1 cellular context compared by ENCODE assay signal in the genomic region with DNA sequence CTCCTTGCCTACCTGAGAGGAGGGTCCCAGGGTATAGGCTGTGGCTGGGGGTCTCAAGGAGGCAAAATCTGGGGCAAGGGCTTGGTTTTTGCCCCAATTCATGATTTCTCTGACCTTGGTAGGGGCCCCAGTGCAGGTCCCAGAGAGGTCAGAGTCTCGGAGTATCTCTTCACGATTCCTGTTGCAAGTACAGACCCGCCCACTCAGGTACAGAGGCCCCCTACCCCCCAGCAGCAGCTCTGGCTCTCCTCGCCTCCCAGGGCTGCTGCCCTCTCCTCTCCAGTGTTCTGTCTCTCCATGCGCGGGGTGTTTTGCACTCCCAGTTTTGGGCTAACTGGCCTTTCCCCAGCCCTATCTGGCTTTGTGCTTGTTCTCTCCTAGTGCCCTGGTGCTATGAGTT.
TF ChIP-seq lines count a peak whose summit lies in the region.

No MANE protein-coding gene starts in this region.

TF ChIP-seq in H1, 55 proteins besides CTCF, POLR2A, EP300 and RAD21:
- TF ChIP-seq, protein P1, sequence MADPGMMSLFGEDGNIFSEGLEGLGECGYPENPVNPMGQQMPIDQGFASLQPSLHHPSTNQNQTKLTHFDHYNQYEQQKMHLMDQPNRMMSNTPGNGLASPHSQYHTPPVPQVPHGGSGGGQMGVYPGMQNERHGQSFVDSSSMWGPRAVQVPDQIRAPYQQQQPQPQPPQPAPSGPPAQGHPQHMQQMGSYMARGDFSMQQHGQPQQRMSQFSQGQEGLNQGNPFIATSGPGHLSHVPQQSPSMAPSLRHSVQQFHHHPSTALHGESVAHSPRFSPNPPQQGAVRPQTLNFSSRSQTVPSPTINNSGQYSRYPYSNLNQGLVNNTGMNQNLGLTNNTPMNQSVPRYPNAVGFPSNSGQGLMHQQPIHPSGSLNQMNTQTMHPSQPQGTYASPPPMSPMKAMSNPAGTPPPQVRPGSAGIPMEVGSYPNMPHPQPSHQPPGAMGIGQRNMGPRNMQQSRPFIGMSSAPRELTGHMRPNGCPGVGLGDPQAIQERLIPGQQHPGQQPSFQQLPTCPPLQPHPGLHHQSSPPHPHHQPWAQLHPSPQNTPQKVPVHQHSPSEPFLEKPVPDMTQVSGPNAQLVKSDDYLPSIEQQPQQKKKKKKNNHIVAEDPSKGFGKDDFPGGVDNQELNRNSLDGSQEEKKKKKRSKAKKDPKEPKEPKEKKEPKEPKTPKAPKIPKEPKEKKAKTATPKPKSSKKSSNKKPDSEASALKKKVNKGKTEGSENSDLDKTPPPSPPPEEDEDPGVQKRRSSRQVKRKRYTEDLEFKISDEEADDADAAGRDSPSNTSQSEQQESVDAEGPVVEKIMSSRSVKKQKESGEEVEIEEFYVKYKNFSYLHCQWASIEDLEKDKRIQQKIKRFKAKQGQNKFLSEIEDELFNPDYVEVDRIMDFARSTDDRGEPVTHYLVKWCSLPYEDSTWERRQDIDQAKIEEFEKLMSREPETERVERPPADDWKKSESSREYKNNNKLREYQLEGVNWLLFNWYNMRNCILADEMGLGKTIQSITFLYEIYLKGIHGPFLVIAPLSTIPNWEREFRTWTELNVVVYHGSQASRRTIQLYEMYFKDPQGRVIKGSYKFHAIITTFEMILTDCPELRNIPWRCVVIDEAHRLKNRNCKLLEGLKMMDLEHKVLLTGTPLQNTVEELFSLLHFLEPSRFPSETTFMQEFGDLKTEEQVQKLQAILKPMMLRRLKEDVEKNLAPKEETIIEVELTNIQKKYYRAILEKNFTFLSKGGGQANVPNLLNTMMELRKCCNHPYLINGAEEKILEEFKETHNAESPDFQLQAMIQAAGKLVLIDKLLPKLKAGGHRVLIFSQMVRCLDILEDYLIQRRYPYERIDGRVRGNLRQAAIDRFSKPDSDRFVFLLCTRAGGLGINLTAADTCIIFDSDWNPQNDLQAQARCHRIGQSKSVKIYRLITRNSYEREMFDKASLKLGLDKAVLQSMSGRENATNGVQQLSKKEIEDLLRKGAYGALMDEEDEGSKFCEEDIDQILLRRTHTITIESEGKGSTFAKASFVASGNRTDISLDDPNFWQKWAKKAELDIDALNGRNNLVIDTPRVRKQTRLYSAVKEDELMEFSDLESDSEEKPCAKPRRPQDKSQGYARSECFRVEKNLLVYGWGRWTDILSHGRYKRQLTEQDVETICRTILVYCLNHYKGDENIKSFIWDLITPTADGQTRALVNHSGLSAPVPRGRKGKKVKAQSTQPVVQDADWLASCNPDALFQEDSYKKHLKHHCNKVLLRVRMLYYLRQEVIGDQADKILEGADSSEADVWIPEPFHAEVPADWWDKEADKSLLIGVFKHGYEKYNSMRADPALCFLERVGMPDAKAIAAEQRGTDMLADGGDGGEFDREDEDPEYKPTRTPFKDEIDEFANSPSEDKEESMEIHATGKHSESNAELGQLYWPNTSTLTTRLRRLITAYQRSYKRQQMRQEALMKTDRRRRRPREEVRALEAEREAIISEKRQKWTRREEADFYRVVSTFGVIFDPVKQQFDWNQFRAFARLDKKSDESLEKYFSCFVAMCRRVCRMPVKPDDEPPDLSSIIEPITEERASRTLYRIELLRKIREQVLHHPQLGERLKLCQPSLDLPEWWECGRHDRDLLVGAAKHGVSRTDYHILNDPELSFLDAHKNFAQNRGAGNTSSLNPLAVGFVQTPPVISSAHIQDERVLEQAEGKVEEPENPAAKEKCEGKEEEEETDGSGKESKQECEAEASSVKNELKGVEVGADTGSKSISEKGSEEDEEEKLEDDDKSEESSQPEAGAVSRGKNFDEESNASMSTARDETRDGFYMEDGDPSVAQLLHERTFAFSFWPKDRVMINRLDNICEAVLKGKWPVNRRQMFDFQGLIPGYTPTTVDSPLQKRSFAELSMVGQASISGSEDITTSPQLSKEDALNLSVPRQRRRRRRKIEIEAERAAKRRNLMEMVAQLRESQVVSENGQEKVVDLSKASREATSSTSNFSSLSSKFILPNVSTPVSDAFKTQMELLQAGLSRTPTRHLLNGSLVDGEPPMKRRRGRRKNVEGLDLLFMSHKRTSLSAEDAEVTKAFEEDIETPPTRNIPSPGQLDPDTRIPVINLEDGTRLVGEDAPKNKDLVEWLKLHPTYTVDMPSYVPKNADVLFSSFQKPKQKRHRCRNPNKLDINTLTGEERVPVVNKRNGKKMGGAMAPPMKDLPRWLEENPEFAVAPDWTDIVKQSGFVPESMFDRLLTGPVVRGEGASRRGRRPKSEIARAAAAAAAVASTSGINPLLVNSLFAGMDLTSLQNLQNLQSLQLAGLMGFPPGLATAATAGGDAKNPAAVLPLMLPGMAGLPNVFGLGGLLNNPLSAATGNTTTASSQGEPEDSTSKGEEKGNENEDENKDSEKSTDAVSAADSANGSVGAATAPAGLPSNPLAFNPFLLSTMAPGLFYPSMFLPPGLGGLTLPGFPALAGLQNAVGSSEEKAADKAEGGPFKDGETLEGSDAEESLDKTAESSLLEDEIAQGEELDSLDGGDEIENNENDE (IDR thresholded peaks at IDR 0.05; ENCODE audit: insufficient replicate concordance, low read length) = no peak
- no peak for TF ChIP-seq TAF7 (optimal IDR thresholded peaks at IDR 0.05; ENCODE audit: borderline replicate concordance, low read depth, low read length)
- TF ChIP-seq SUZ12 (IDR thresholded peaks at IDR 0.05; ENCODE audit: low read length) = no peak
- TF ChIP-seq JUN (IDR thresholded peaks at IDR 0.05; ENCODE audit: low read depth, low read length) = no peak
- no peak for TF ChIP-seq TEAD4 (IDR thresholded peaks at IDR 0.05; ENCODE audit: low read depth, low read length)
- no peak for TF ChIP-seq TBP (IDR thresholded peaks at IDR 0.05; ENCODE audit: low read depth, low read length)
- TF ChIP-seq YY1 (IDR thresholded peaks at IDR 0.05; ENCODE audit: low read depth, low read length) = no peak
- no peak for TF ChIP-seq JUND (IDR thresholded peaks at IDR 0.05; ENCODE audit: low read length)
- no peak for TF ChIP-seq SP4 (IDR thresholded peaks at IDR 0.05; ENCODE audit: low read length)
- no peak for TF ChIP-seq KDM1A (IDR thresholded peaks at IDR 0.05; ENCODE audit: borderline replicate concordance, low read length)
- TF ChIP-seq FOSL1 (IDR thresholded peaks at IDR 0.05; ENCODE audit: insufficient read depth, low read depth, low read length) = no peak
- TF ChIP-seq MAFK (IDR thresholded peaks at IDR 0.05; ENCODE audit: low read depth, low read length) = no peak
- no peak for TF ChIP-seq ZNF274 (IDR thresholded peaks at IDR 0.05; ENCODE audit: borderline replicate concordance, extremely low read depth, low read length)
- no peak for TF ChIP-seq HDAC6 (IDR thresholded peaks at IDR 0.05; ENCODE audit: low read depth, low read length)
- no peak for TF ChIP-seq SAP30 (IDR thresholded peaks at IDR 0.05; ENCODE audit: insufficient read depth, insufficient replicate concordance, low read length)
- no peak for TF ChIP-seq TAF1 (IDR thresholded peaks at IDR 0.05; ENCODE audit: low read depth, low read length)
- no peak for TF ChIP-seq EZH2 (IDR thresholded peaks at IDR 0.05; ENCODE audit: low read depth, low read length, severe bottlenecking)
- no peak for TF ChIP-seq ASH2L (IDR thresholded peaks at IDR 0.05; ENCODE audit: low read length)
- no peak for TF ChIP-seq RFX5 (IDR thresholded peaks at IDR 0.05; ENCODE audit: borderline replicate concordance, low read depth, low read length)
TF ChIP-seq in H1: peak in this region for 0.
